17 cellular contexts compared by ENCODE assay signal in genomic region chr2:119354860-119355259, GRCh38. TPM values are rescaled to one million over a fixed set of nuclear protein-coding genes. Genes with fewer than 3 reads are reported as not detected.
DNase-seq lines count a peak whose midpoint lies in the region; ATAC-seq, FAIRE-seq and TF ChIP-seq lines count a peak whose summit lies in the region.
"Had no signal": no experiment of that assay in that cellular context is flagged by ENCODE, and none has a peak within 500 bp of the region (broad histone marks: within the 10 kb centered on the region; RNA-seq: fewer than 3 reads in every experiment).

No MANE protein-coding gene starts in this region.

- WGBS in heart right ventricle, 2 donors, result 51 to 78% methylated on average over 1 of the region's 1 CpG
- 94% methylated on average over 1 of the region's 1 CpG for WGBS in GM12878 (ENCODE audit: insufficient coverage, insufficient replicate concordance, low lambda C conversion rate, missing lambda C conversion rate)

- intact Hi-C loops in left ventricle myocardium inferior (cut with micrococcal nuclease), result no loop called here
- intact Hi-C loops in heart right ventricle (cut with DNase I), result no loop called here
- intact Hi-C loops in GM12878 (cut with micrococcal nuclease; ENCODE audit: unreplicated experiment), result no loop called here

- no peak for TF ChIP-seq EP300 in GM12878 (IDR thresholded peaks at IDR 0.05; ENCODE audit: borderline replicate concordance in 1 of 2, control insufficient read depth in 1 of 2, low read depth in 2 of 2, low read length in 2 of 2)

- TF ChIP-seq CTCF in left ventricle myocardium inferior (IDR thresholded peaks at IDR 0.05; ENCODE audit: borderline replicate concordance) (no peak), heart right ventricle (IDR thresholded peaks at IDR 0.05) (no peak), GM12878 (IDR thresholded peaks at IDR 0.05 in 2 of 3, conservative IDR thresholded peaks at IDR 0.05 in 1 of 3; ENCODE audit: control insufficient read depth in 2 of 3, extremely low read depth in 1 of 3, insufficient read depth in 1 of 3, low read depth in 3 of 3, low read length in 3 of 3) (no peak)

- H3K4me2 ChIP-seq in GM12878 (ENCODE audit: control insufficient read depth, insufficient read depth), result peak overlapping the region; percentile 90; the same call in 1 of the 2 replicates
- H3K4me2 ChIP-seq: A549, GM23338 had no signal

- ATAC-seq in heart right ventricle (no peak), GM12878 (no peak), GM18861 (IDR thresholded peaks at IDR 0.05; ENCODE audit: unreplicated experiment) (no peak)
- ATAC-seq: A549; CD8-positive, alpha-beta T cell; GM23338 had no signal

- no peak overlapping the region for H3K9ac ChIP-seq in GM12878 (ENCODE audit: control insufficient read depth, insufficient read depth, low read length)

- no peak overlapping the region for H2AFZ ChIP-seq in GM12878 (ENCODE audit: control insufficient read depth, low read depth, low read length)
- H2AFZ ChIP-seq: GM23338 had no signal

- in situ Hi-C loops in GM12878 (cut with MboI), result no loop called here

- peak overlapping the region; percentile 47 for H3K27ac ChIP-seq in left ventricle myocardium inferior (replicated peaks)
- peak overlapping the region in 5 of 10 donors; percentile 5 to 80 (median 28) for H3K27ac ChIP-seq in heart right ventricle
- H3K27ac ChIP-seq in GM12878 (ENCODE audit: control insufficient read depth, insufficient read depth), result peak overlapping the region; percentile 73; the same call in 1 of the 2 replicates
- H3K27ac ChIP-seq: 22Rv1, A549, HL-60 had no signal

- no peak for DNase-seq in left ventricle myocardium inferior
- no peak for DNase-seq in heart right ventricle
- peak; percentile 70 for DNase-seq in NCI-H82 (lab: John Stamatoyannopoulos, UW)
- no peak for DNase-seq in GM12878 (ENCODE audit: low read depth, low spot score)
- no peak for DNase-seq in mucosa of gallbladder (ENCODE audit: low spot score)
- DNase-seq in DMS 273 (lab: John Stamatoyannopoulos, UW; ENCODE audit: unreplicated experiment), result no peak
- DNase-seq in cerebellum (ENCODE audit: low spot score), result no peak
- DNase-seq: AML-193; Calu3; CD8-positive, alpha-beta T cell; GDM1; HCEC 1CT had no signal

- H3K36me3 ChIP-seq in left ventricle myocardium inferior (no peaks in the 10 kb centered on the region), heart right ventricle (no peaks in the 10 kb centered on the region), GM12878 (ENCODE audit: control insufficient read depth in 2 of 2, insufficient read depth in 2 of 2, low read length in 1 of 2) (no peaks in the 10 kb centered on the region)

- H3K4me1 ChIP-seq in left ventricle myocardium inferior, result peaks cover 73% of the 10 kb centered on the region
- H3K4me1 ChIP-seq in heart right ventricle, result peaks cover 0 to 65% (median 29%) of the 10 kb centered on the region in 9 donors
- peaks cover 38% of the 10 kb centered on the region for H3K4me1 ChIP-seq in GM12878 (ENCODE audit: control insufficient read depth, insufficient read depth, low read length)
- H3K4me1 ChIP-seq: A549 had no signal

- CTCF ChIA-PET in GM12878 (lab: Yijun Ruan, JAX), result interaction anchor here (1.1 to 2.3 kb wide), 2 partner anchors 10 to 18 kb away, joined by 4 to 10 read pairs; no protein-coding TSS in a partner anchor

- H3K27me3 ChIP-seq in left ventricle myocardium inferior (ENCODE audit: low read depth) (no peaks in the 10 kb centered on the region), heart right ventricle (no peaks in the 10 kb centered on the region), GM12878 (replicated peaks in 1 of 2; ENCODE audit: control insufficient read depth in 2 of 2, insufficient read depth in 2 of 2, low read length in 1 of 2) (no peaks in the 10 kb centered on the region)

- RAD21 ChIA-PET in GM12878 (lab: Charles Lee; ENCODE audit: unreplicated experiment), result interaction anchor here (1.8 to 3.8 kb wide), 2 partner anchors 9 to 12 kb away, joined by 10 to 21 read pairs; partner anchors contain the start of genes C2orf76 and DBI

- TF ChIP-seq POLR2A in GM12878 (IDR thresholded peaks at IDR 0.05; ENCODE audit: low read depth, low read length), result no peak

- H3K9me3 ChIP-seq in left ventricle myocardium inferior (replicated peaks) (no peaks in the 10 kb centered on the region), heart right ventricle (no peaks in the 10 kb centered on the region), GM12878 (replicated peaks; ENCODE audit: control insufficient read depth, insufficient read depth, low read length) (peaks cover 18% of the 10 kb centered on the region; the same call in 2 of the 3 replicates)
- H3K9me3 ChIP-seq: A549 had no signal

- BruUV-seq in GM12878 (replicated peaks; lab: Mats Ljungman, UMichigan), result no TSS peak

- SMC1A ChIA-PET in GM12878 (lab: Charles Lee; ENCODE audit: uncharacterized antibody, unreplicated experiment), result interaction anchor here (1.0 to 8.6 kb wide), 4 partner anchors 9 to 120 kb away, joined by 3 to 120 read pairs (median 6); partner anchors contain the start of genes C2orf76 and DBI

- no peak for FAIRE-seq in GM12878 (lab: Jason Lieb, UNC)
- FAIRE-seq: A549 had no signal

- POLR2A ChIA-PET in GM12878 (lab: Charles Lee), result interaction anchor here (9.4 kb wide), 1 partner anchor 9 kb away, joined by 138 read pairs; the partner anchor contains the start of genes C2orf76 and DBI

- no peaks in the 10 kb centered on the region for H4K20me1 ChIP-seq in GM12878 (ENCODE audit: control insufficient read depth, insufficient read depth)

- peaks cover 13% of the 10 kb centered on the region for H3K79me2 ChIP-seq in GM12878 (ENCODE audit: control insufficient read depth, insufficient read depth, low read length)

- no peak for TF ChIP-seq RAD21 in GM12878 (IDR thresholded peaks at IDR 0.05; ENCODE audit: insufficient read depth, low read depth, low read length)

- no peak overlapping the region for H3K4me3 ChIP-seq in left ventricle myocardium inferior
- no peak overlapping the region for H3K4me3 ChIP-seq in heart right ventricle
- 0 out of 2 replicates have a peak overlapping the region, but pooled peaks have one; percentile 60 for H3K4me3 ChIP-seq in GM12878
- H3K4me3 ChIP-seq: A549, GM23338 had no signal

TF ChIP-seq in GM12878, 131 proteins besides CTCF, POLR2A, EP300 and RAD21 (continues in another document):
- no peak for TF ChIP-seq NRF1 (conservative IDR thresholded peaks at IDR 0.05; ENCODE audit: low read depth, low read length)

RNA-seq across cellular contexts. Expression of gene C2orf76, which starts 11.8 kb away (rescaled TPM):
- total RNA-seq in left ventricle myocardium inferior, result 7.3 TPM
- total RNA-seq in heart right ventricle, result 1 to 10 TPM; 5.1 to 9.9 (median 8.2) TPM
- 10 to 100 TPM; 11.9 to 12.2 TPM for polyA plus RNA-seq in heart right ventricle
- total RNA-seq in GM12878 (2013; cell fraction: nucleolus; rRNA removed), result 8.3 and 12.3 TPM in 2 replicates
- 19.3 and 25.1 TPM in 2 replicates for total RNA-seq in GM12878 (2014; rRNA removed)
- total RNA-seq in GM12878 (2014; rRNA removed; fragmentation: Illumina TruSeq; extraction: Trizol), result 21.0 and 23.3 TPM in 2 replicates
- 13.7 and 14.0 TPM in 2 replicates for total RNA-seq in GM12878 (2021)
- polyA plus RNA-seq in GM12878 (2011; ENCODE audit: low read depth), result 54.7 TPM
- polyA plus RNA-seq in GM12878 (2011; rRNA removed), result 27.2 and 30.7 TPM in 2 replicates
- polyA plus RNA-seq in GM12878 (2011; cell fraction: cytosol; rRNA removed), result 8.5 and 9.2 TPM in 2 replicates
- polyA plus RNA-seq in GM12878 (2011; cell fraction: nucleus; rRNA removed), result 6.0 and 7.6 TPM in 2 replicates
- polyA plus RNA-seq in GM12878 (2012), result 20.1 and 25.4 TPM in 2 replicates
- polyA plus RNA-seq in GM12878 (2014; fragmentation: Illumina TruSeq; extraction: Trizol), result 23.7 and 35.3 TPM in 2 replicates
- 10 to 100 TPM; 45.0 to 46.1 TPM for polyA plus RNA-seq in GM12878 (2014; fragmentation: Nextera tagmentation; extraction: Ambion mirVana)
- 21.1 and 21.5 TPM in 2 replicates for polyA plus RNA-seq in GM12878 (2014; rRNA removed)
- 10 to 100 TPM; 27.3 to 29.9 TPM for polyA plus RNA-seq in GM12878 (2016; fragmentation: Nextera tagmentation; extraction: Ambion mirVana)
- polyA minus RNA-seq in GM12878 (2011; rRNA and poly(A)+ RNA removed), result 4.8 and 8.6 TPM in 2 replicates
- polyA minus RNA-seq in GM12878 (2011; cell fraction: cytosol; rRNA and poly(A)+ RNA removed), result 1.5 and 2.0 TPM in 2 replicates
- polyA minus RNA-seq in GM12878 (2011; cell fraction: nucleus; rRNA and poly(A)+ RNA removed), result 8.0 and 16.5 TPM in 2 replicates
- total RNA-seq in mucosa of gallbladder, result 10.3 TPM
- 13.2 TPM for total RNA-seq in cerebellum

RNA-seq across cellular contexts. Expression of gene DBI, which starts 11.9 kb away (rescaled TPM):
- 303 TPM for total RNA-seq in left ventricle myocardium inferior
- 100 to 1,000 TPM; 195 to 383 (median 253) TPM for total RNA-seq in heart right ventricle
- polyA plus RNA-seq in heart right ventricle, result 100 to 1,000 TPM; 473 to 502 TPM
- 63.4 and 65.2 TPM in 2 replicates for total RNA-seq in GM12878 (2013; cell fraction: nucleolus; rRNA removed)
- total RNA-seq in GM12878 (2014; rRNA removed), result 248 and 277 TPM in 2 replicates
- total RNA-seq in GM12878 (2014; rRNA removed; fragmentation: Illumina TruSeq; extraction: Trizol), result 966 and 1,022 TPM in 2 replicates
- total RNA-seq in GM12878 (2021), result 263 and 272 TPM in 2 replicates
- polyA plus RNA-seq in GM12878 (2011; ENCODE audit: low read depth), result 615 TPM
- polyA plus RNA-seq in GM12878 (2011; rRNA removed), result 774 and 970 TPM in 2 replicates
- polyA plus RNA-seq in GM12878 (2011; cell fraction: cytosol; rRNA removed), result 340 and 440 TPM in 2 replicates
- polyA plus RNA-seq in GM12878 (2011; cell fraction: nucleus; rRNA removed), result 206 and 275 TPM in 2 replicates
- polyA plus RNA-seq in GM12878 (2012), result 526 and 550 TPM in 2 replicates
- 1,042 and 1,487 TPM in 2 replicates for polyA plus RNA-seq in GM12878 (2014; fragmentation: Illumina TruSeq; extraction: Trizol)
- 1,000 to 10,000 TPM; 2,131 to 2,567 TPM for polyA plus RNA-seq in GM12878 (2014; fragmentation: Nextera tagmentation; extraction: Ambion mirVana)
- 776 and 805 TPM in 2 replicates for polyA plus RNA-seq in GM12878 (2014; rRNA removed)
- polyA plus RNA-seq in GM12878 (2016; fragmentation: Nextera tagmentation; extraction: Ambion mirVana), result 100 to 1,000 TPM; 921 to 985 TPM
- polyA minus RNA-seq in GM12878 (2011; rRNA and poly(A)+ RNA removed), result 118 and 135 TPM in 2 replicates
- 55.1 and 61.9 TPM in 2 replicates for polyA minus RNA-seq in GM12878 (2011; cell fraction: cytosol; rRNA and poly(A)+ RNA removed)
- 82.2 and 112 TPM in 2 replicates for polyA minus RNA-seq in GM12878 (2011; cell fraction: nucleus; rRNA and poly(A)+ RNA removed)
- total RNA-seq in mucosa of gallbladder, result 263 TPM
- total RNA-seq in cerebellum, result 47.8 TPM
